23 cellular contexts compared by ENCODE assay signal in genomic region chr3:73046195-73046594, GRCh38. TPM values are rescaled to one million over a fixed set of nuclear protein-coding genes. Genes with fewer than 3 reads are reported as not detected.
A peak's percentile ranks its signal among the peaks of the same experiment; 100 is the strongest.
DNase-seq lines count a peak whose midpoint lies in the region; ATAC-seq, FAIRE-seq and TF ChIP-seq lines count a peak whose summit lies in the region.
"Had no signal": no experiment of that assay in that cellular context is flagged by ENCODE, and none has a peak within 500 bp of the region (broad histone marks: within the 10 kb centered on the region; RNA-seq: fewer than 3 reads in every experiment).

No MANE protein-coding gene starts in this region.

- H3K4me1 ChIP-seq in IMR-90 (ENCODE audit: control insufficient read depth, insufficient read depth, low read length) (no peaks in the 10 kb centered on the region), H1 (replicated peaks in 1 of 4; ENCODE audit: control insufficient read depth in 3 of 4, insufficient read depth in 4 of 4, low read length in 3 of 4) (peaks cover 0 to 7% (median 4%) of the 10 kb centered on the region in 4 experiments; a peak in 3 of 7 replicates), smooth muscle cell (ENCODE audit: low read depth) (peaks cover 9% of the 10 kb centered on the region)
- H3K4me1 ChIP-seq: prostate gland had no signal

- H2BK12ac ChIP-seq in H1 (ENCODE audit: low read depth, low read length) = no peak overlapping the region

- no peak for TF ChIP-seq CTCF in activated CD8-positive, alpha-beta T cell treated with anti-CD3 and anti-CD28 coated beads for 36 hours (IDR thresholded peaks at IDR 0.05)
- no peak for TF ChIP-seq CTCF in IMR-90 (conservative IDR thresholded peaks at IDR 0.05; ENCODE audit: low read depth, low read length)
- no peak for TF ChIP-seq CTCF in H1 (IDR thresholded peaks at IDR 0.05; ENCODE audit: control extremely low read depth in 1 of 3, insufficient read depth in 1 of 3, low read depth in 1 of 3, low read length in 3 of 3)
- no peak for TF ChIP-seq CTCF in smooth muscle cell (IDR thresholded peaks at IDR 0.05; ENCODE audit: borderline replicate concordance, insufficient read depth, poor library complexity, severe bottlenecking)

- H3K9ac ChIP-seq in IMR-90 (ENCODE audit: low read depth, low read length) (no peak overlapping the region), H1 (replicated peaks in 1 of 4; ENCODE audit: extremely low read depth in 1 of 4, low read depth in 3 of 4, low read length in 3 of 4) (no peak overlapping the region), smooth muscle cell (ENCODE audit: low read depth) (no peak overlapping the region)
- H3K9ac ChIP-seq: SK-N-SH had no signal

- FAIRE-seq in H1 (lab: Jason Lieb, UNC) = no peak

- no peak overlapping the region for H3K27ac ChIP-seq in IMR-90 (ENCODE audit: insufficient read depth, low read length)
- H3K27ac ChIP-seq in H1 (ENCODE audit: low read depth, low read length) = no peak overlapping the region
- H3K27ac ChIP-seq in smooth muscle cell (ENCODE audit: low read depth) = peak overlapping the region; percentile 7
- H3K27ac ChIP-seq: prostate gland, RWPE1, thoracic aorta, WERI-Rb-1 had no signal

- in situ Hi-C loops in IMR-90 (cut with MboI; ENCODE audit: low sequenced_read_pairs) = no loop called here

- CTCF ChIA-PET in activated CD8-positive, alpha-beta T cell treated with anti-CD3 and anti-CD28 coated beads for 36 hours (lab: Charles Lee) = interaction anchor here (1.0 to 4.3 kb wide), 2 partner anchors 8 to 10 kb away, joined by 3 to 24 read pairs; no protein-coding TSS in a partner anchor
- CTCF ChIA-PET in activated CD8-positive, alpha-beta T cell treated with anti-CD3 and anti-CD28 coated beads, Interleukin-2, amount 10 ng/mL, durations not matched to agents 7 days and 5 days (lab: Charles Lee) = interaction anchor here (0.9 to 2.5 kb wide), 2 partner anchors 10 to 195 kb away, joined by 4 to 19 read pairs; no protein-coding TSS in a partner anchor
- CTCF ChIA-PET in IMR-90 (lab: Yijun Ruan, JAX) (no interaction called here), H1 (lab: Charles Lee; ENCODE audit: partially characterized antibody) (no interaction called here)

- H3K36me3 ChIP-seq in IMR-90 (ENCODE audit: control insufficient read depth, insufficient read depth, low read length) = peaks cover 5% of the 10 kb centered on the region
- peaks cover 0 to 7% (median 0%) of the 10 kb centered on the region in 4 experiments; a peak in 1 of 8 replicates for H3K36me3 ChIP-seq in H1 (ENCODE audit: control insufficient read depth in 2 of 4, insufficient read depth in 4 of 4, low read length in 3 of 4)
- no peaks in the 10 kb centered on the region for H3K36me3 ChIP-seq in smooth muscle cell (ENCODE audit: low read depth)
- H3K36me3 ChIP-seq: prostate gland, thoracic aorta had no signal

- H3K79me2 ChIP-seq in H1 (ENCODE audit: control insufficient read depth in 1 of 2, insufficient read depth in 2 of 2, low read length in 2 of 2) (peaks cover 17 to 99% of the 10 kb centered on the region in 2 experiments), smooth muscle cell (ENCODE audit: low read depth) (no peaks in the 10 kb centered on the region)

- H3K9me1 ChIP-seq in IMR-90 (ENCODE audit: insufficient read depth, low read length) = peaks cover 5% of the 10 kb centered on the region

- DNase-seq in activated CD8-positive, alpha-beta T cell treated with anti-CD3 and anti-CD28 coated beads for 36 hours = no peak
- no peak for DNase-seq in activated CD8-positive, alpha-beta T cell treated with anti-CD3 and anti-CD28 coated beads, Interleukin-2, amount 10 ng/mL, durations not matched to agents 7 days and 5 days
- DNase-seq in IMR-90 = no peak
- no peak for DNase-seq in H1 (ENCODE audit: low read depth in 1 of 2, low spot score in 2 of 2)
- no peak for DNase-seq in smooth muscle cell (lab: John Stamatoyannopoulos, UW; ENCODE audit: unreplicated experiment)
- DNase-seq in stimulated activated CD4-positive, alpha-beta T cell treated with anti-CD3 and anti-CD28 coated beads, Interleukin-2, amount 100 ng/mL, for 48 hours = no peak
- DNase-seq in immature natural killer cell = no peak
- no peak for DNase-seq in HUDEP-2 (lab: John Stamatoyannopoulos, UW; ENCODE audit: unreplicated experiment in 76 of 76)
- DNase-seq: activated naive CD4-positive, alpha-beta T cell; activated T-cell treated with anti-CD3 and anti-CD28 coated beads, Interleukin-2, amount 50 U/mL, for 1 hour; AML-193; amygdala; DND-41; GOT3; left colon; midbrain; NCI-H510A treated with DMSO at 0.1 percent for 48 hours; SK-N-SH; WERI-Rb-1 had no signal

- H2AFZ ChIP-seq in IMR-90 (replicated peaks; ENCODE audit: low read length, poor library complexity) (no peak overlapping the region), H1 (ENCODE audit: low read length) (no peak overlapping the region), smooth muscle cell (ENCODE audit: low read depth) (no peak overlapping the region)

- H3K79me1 ChIP-seq in IMR-90 (ENCODE audit: low read depth in 1 of 2, low read length in 2 of 2) = peaks cover 9 to 51% of the 10 kb centered on the region in 2 experiments
- 0 out of 2 replicates have a peak, but pooled peaks cover 2% of the 10 kb centered on the region for H3K79me1 ChIP-seq in H1 (ENCODE audit: low read depth, low read length)

- dilution Hi-C loops in IMR-90 (cut with HindIII; ENCODE audit: low sequenced_read_pairs, unreplicated experiment) = no loop called here

- TF ChIP-seq RAD21 in IMR-90 (IDR thresholded peaks at IDR 0.05; ENCODE audit: low read length) (no peak), H1 (IDR thresholded peaks at IDR 0.05 in 1 of 2, conservative IDR thresholded peaks at IDR 0.05 in 1 of 2; ENCODE audit: low read depth in 2 of 2, low read length in 2 of 2) (no peak)

- H4K8ac ChIP-seq in IMR-90 (ENCODE audit: low read depth in 2 of 2, low read length in 2 of 2) = no peak overlapping the region
- no peak overlapping the region for H4K8ac ChIP-seq in H1 (ENCODE audit: extremely low read depth, insufficient read depth, low read length)

- no CpG with 5 or more reads among the region's 2 CpGs for WGBS in IMR-90 (ENCODE audit: extremely low coverage in 2 of 2, insufficient read length in 1 of 2), 2 experiments
- 53% methylated on average over 2 of the region's 2 CpGs; no CpG with 5 or more reads in 1 of the 2 experiments for WGBS in H1 (ENCODE audit: extremely low coverage in 1 of 2, insufficient coverage in 1 of 2, insufficient read length in 1 of 2, insufficient replicate concordance in 2 of 2, low coverage in 1 of 2, low lambda C conversion rate in 2 of 2, missing lambda C conversion rate in 1 of 2), 2 experiments
- 39% methylated on average over 2 of the region's 2 CpGs for WGBS in smooth muscle cell (ENCODE audit: low lambda C conversion rate)

- H3K4me3 Mint-ChIP-seq in activated CD8-positive, alpha-beta T cell treated with anti-CD3 and anti-CD28 coated beads for 36 hours = no peak overlapping the region
- H3K4me3 Mint-ChIP-seq in activated CD8-positive, alpha-beta T cell treated with anti-CD3 and anti-CD28 coated beads, Interleukin-2, amount 10 ng/mL, durations not matched to agents 7 days and 5 days = no peak overlapping the region
- no peak overlapping the region for H3K4me3 Mint-ChIP-seq in immature natural killer cell
- H3K4me3 Mint-ChIP-seq: stimulated activated effector memory CD8-positive, alpha-beta T cell treated with anti-CD3 and anti-CD28 coated beads, Interleukin-12 subunit alpha, Interleukin-12 subunit beta, amount 100 ng/mL, for 72 hours had no signal

- H3K18ac ChIP-seq in IMR-90 (ENCODE audit: low read depth, low read length) (no peak overlapping the region), H1 (ENCODE audit: extremely low read depth, low read length) (no peak overlapping the region)

- no TSS peak for BruUV-seq in IMR-90 (replicated peaks; lab: Mats Ljungman, UMichigan)

- POLR2A ChIA-PET in activated CD8-positive, alpha-beta T cell treated with anti-CD3 and anti-CD28 coated beads for 36 hours (lab: Charles Lee) = interaction anchor here (0.7 to 0.9 kb wide), 2 partner anchors 24 to 66 kb away, joined by 3 read pairs; no protein-coding TSS in a partner anchor
- POLR2A ChIA-PET in activated CD8-positive, alpha-beta T cell treated with anti-CD3 and anti-CD28 coated beads, Interleukin-2, amount 10 ng/mL, durations not matched to agents 7 days and 5 days (lab: Charles Lee) = no interaction called here
- POLR2A ChIA-PET in IMR-90 (lab: Charles Lee; ENCODE audit: unreplicated experiment) (no interaction called here), H1 (lab: Charles Lee; ENCODE audit: partially characterized antibody) (interaction anchor here (0.5 to 1.2 kb wide), 5 partner anchors 7 to 49 kb away, joined by 3 to 4 read pairs (median 3); no protein-coding TSS in a partner anchor)

- H3K27me3 ChIP-seq in IMR-90 (ENCODE audit: control insufficient read depth, insufficient read depth, low read length) (no peaks in the 10 kb centered on the region), H1 (replicated peaks in 1 of 4; ENCODE audit: control insufficient read depth in 3 of 4, extremely low read depth in 1 of 4, insufficient read depth in 3 of 4, low read length in 3 of 4) (no peaks in the 10 kb centered on the region), smooth muscle cell (ENCODE audit: low read depth) (no peaks in the 10 kb centered on the region)

- no peak for TF ChIP-seq POLR2A in IMR-90 (IDR thresholded peaks at IDR 0.05; ENCODE audit: low read depth, low read length)
- no peak for TF ChIP-seq POLR2A in H1 (IDR thresholded peaks at IDR 0.05; ENCODE audit: control extremely low read depth in 1 of 2, low read depth in 2 of 2, low read length in 2 of 2)

- H3K4me3 ChIP-seq in IMR-90 (ENCODE audit: insufficient read depth, low read depth, low read length) = no peak overlapping the region
- H3K4me3 ChIP-seq in H1 (ENCODE audit: extremely low read depth in 1 of 4, insufficient read depth in 2 of 4, low read depth in 3 of 4, low read length in 4 of 4) = no peak overlapping the region
- no peak overlapping the region for H3K4me3 ChIP-seq in smooth muscle cell
- H3K4me3 ChIP-seq: prostate gland, thoracic aorta had no signal

- H3F3A ChIP-seq in smooth muscle cell (ENCODE audit: low read depth) = peaks cover 7% of the 10 kb centered on the region

- H2AK5ac ChIP-seq in IMR-90 (ENCODE audit: low read depth, low read length) (no peak overlapping the region), H1 (ENCODE audit: low read depth, low read length) (no peak overlapping the region)

- H3K23ac ChIP-seq in IMR-90 (ENCODE audit: low read depth, low read length) (peak overlapping the region; percentile 53; the same call in 1 of the 2 replicates), H1 (ENCODE audit: insufficient read length) (no peak overlapping the region)

- H2BK15ac ChIP-seq in IMR-90 (ENCODE audit: low read depth, low read length) = no peak overlapping the region
- no peak overlapping the region for H2BK15ac ChIP-seq in H1 (ENCODE audit: low read length)

- H3K9me3 Mint-ChIP-seq in activated CD8-positive, alpha-beta T cell treated with anti-CD3 and anti-CD28 coated beads for 36 hours = no peaks in the 10 kb centered on the region
- no peaks in the 10 kb centered on the region for H3K9me3 Mint-ChIP-seq in activated CD8-positive, alpha-beta T cell treated with anti-CD3 and anti-CD28 coated beads, Interleukin-2, amount 10 ng/mL, durations not matched to agents 7 days and 5 days (ENCODE audit: insufficient read depth)
- H3K9me3 Mint-ChIP-seq in immature natural killer cell = no peaks in the 10 kb centered on the region
- H3K9me3 Mint-ChIP-seq: stimulated activated effector memory CD8-positive, alpha-beta T cell treated with anti-CD3 and anti-CD28 coated beads, Interleukin-12 subunit alpha, Interleukin-12 subunit beta, amount 100 ng/mL, for 72 hours had no signal

- no peaks in the 10 kb centered on the region for H3K27me3 Mint-ChIP-seq in activated CD8-positive, alpha-beta T cell treated with anti-CD3 and anti-CD28 coated beads for 36 hours
- H3K27me3 Mint-ChIP-seq in activated CD8-positive, alpha-beta T cell treated with anti-CD3 and anti-CD28 coated beads, Interleukin-2, amount 10 ng/mL, durations not matched to agents 7 days and 5 days (ENCODE audit: low read depth) = no peaks in the 10 kb centered on the region
- no peaks in the 10 kb centered on the region for H3K27me3 Mint-ChIP-seq in immature natural killer cell (ENCODE audit: low read depth in 3 of 3)

- H3K9me3 ChIP-seq in IMR-90 (ENCODE audit: control insufficient read depth, insufficient read depth, low read length) (no peaks in the 10 kb centered on the region), H1 (ENCODE audit: insufficient read depth in 2 of 2, low read depth in 1 of 2, low read length in 1 of 2) (no peaks in the 10 kb centered on the region), smooth muscle cell (replicated peaks; ENCODE audit: low read depth) (no peaks in the 10 kb centered on the region)
- H3K9me3 ChIP-seq: prostate gland, SK-N-SH, thoracic aorta had no signal

- intact Hi-C loops in activated CD8-positive, alpha-beta T cell treated with anti-CD3 and anti-CD28 coated beads for 36 hours (cut with micrococcal nuclease) = no loop called here
- intact Hi-C loops in IMR-90 (cut with micrococcal nuclease) = no loop called here

- H2BK20ac ChIP-seq in IMR-90 (ENCODE audit: low read depth, low read length) (no peak overlapping the region), H1 (ENCODE audit: low read length) (no peak overlapping the region)

- no peak overlapping the region for H2AK9ac ChIP-seq in IMR-90 (replicated peaks; ENCODE audit: low read depth, low read length, poor library complexity)

- H2BK5ac ChIP-seq in IMR-90 (ENCODE audit: low read depth, low read length, poor library complexity, severe bottlenecking) (no peak overlapping the region), H1 (ENCODE audit: low read depth, low read length) (no peak overlapping the region)

- no peaks in the 10 kb centered on the region for H3K23me2 ChIP-seq in H1 (ENCODE audit: low read depth, low read length)

- H4K5ac ChIP-seq in IMR-90 (ENCODE audit: low read depth, low read length) (no peak overlapping the region), H1 (ENCODE audit: insufficient read length, low read depth, low read length) (no peak overlapping the region)

- H4K20me1 ChIP-seq in IMR-90 (ENCODE audit: insufficient read depth, low read length) (peaks cover 76% of the 10 kb centered on the region), H1 (replicated peaks in 1 of 2; ENCODE audit: control insufficient read depth in 1 of 2, insufficient read depth in 2 of 2, low read length in 2 of 2) (peaks cover 13 to 32% of the 10 kb centered on the region in 2 experiments), smooth muscle cell (ENCODE audit: low read depth) (peaks cover 83% of the 10 kb centered on the region)

- peaks cover 10% of the 10 kb centered on the region for H3K36me3 Mint-ChIP-seq in activated CD8-positive, alpha-beta T cell treated with anti-CD3 and anti-CD28 coated beads for 36 hours (ENCODE audit: low read depth)
- H3K36me3 Mint-ChIP-seq in activated CD8-positive, alpha-beta T cell treated with anti-CD3 and anti-CD28 coated beads, Interleukin-2, amount 10 ng/mL, durations not matched to agents 7 days and 5 days (ENCODE audit: low read depth) = peaks cover 12% of the 10 kb centered on the region
- no peaks in the 10 kb centered on the region for H3K36me3 Mint-ChIP-seq in immature natural killer cell

- no peak overlapping the region for H2BK120ac ChIP-seq in IMR-90 (ENCODE audit: low read depth, low read length)
- H2BK120ac ChIP-seq in H1 (replicated peaks; ENCODE audit: low read depth, low read length) = no peak overlapping the region

- H3K4me1 Mint-ChIP-seq in activated CD8-positive, alpha-beta T cell treated with anti-CD3 and anti-CD28 coated beads for 36 hours (ENCODE audit: low read depth) = peaks cover 48% of the 10 kb centered on the region
- peaks cover 18% of the 10 kb centered on the region for H3K4me1 Mint-ChIP-seq in activated CD8-positive, alpha-beta T cell treated with anti-CD3 and anti-CD28 coated beads, Interleukin-2, amount 10 ng/mL, durations not matched to agents 7 days and 5 days (ENCODE audit: low read depth)
- peaks cover 51 to 70% of the 10 kb centered on the region in 2 donors for H3K4me1 Mint-ChIP-seq in immature natural killer cell

- no peak overlapping the region for H3K4me2 ChIP-seq in IMR-90 (ENCODE audit: low read depth, low read length)
- peak overlapping the region in 1 of 2 experiments; percentile 28; a peak in 1 of 4 replicates for H3K4me2 ChIP-seq in H1 (ENCODE audit: insufficient read depth in 1 of 2, low read depth in 2 of 2, low read length in 2 of 2)
- no peak overlapping the region for H3K4me2 ChIP-seq in smooth muscle cell
- H3K4me2 ChIP-seq: SK-N-SH had no signal

- ATAC-seq in activated CD8-positive, alpha-beta T cell treated with anti-CD3 and anti-CD28 coated beads for 36 hours = no peak
- no peak for ATAC-seq in activated CD8-positive, alpha-beta T cell treated with anti-CD3 and anti-CD28 coated beads, Interleukin-2, amount 10 ng/mL, durations not matched to agents 7 days and 5 days
- ATAC-seq in IMR-90 (ENCODE audit: low read depth) = no peak
- ATAC-seq: stimulated activated effector memory CD8-positive, alpha-beta T cell treated with anti-CD3 and anti-CD28 coated beads, Interleukin-12 subunit alpha, Interleukin-12 subunit beta, amount 100 ng/mL, for 72 hours had no signal

- H4K91ac ChIP-seq in IMR-90 (ENCODE audit: insufficient read depth, low read depth, low read length) (no peak overlapping the region), H1 (replicated peaks; ENCODE audit: insufficient read length, low read length) (no peak overlapping the region)

- H3K27ac Mint-ChIP-seq in activated CD8-positive, alpha-beta T cell treated with anti-CD3 and anti-CD28 coated beads for 36 hours = peak overlapping the region; percentile 37
- H3K27ac Mint-ChIP-seq in activated CD8-positive, alpha-beta T cell treated with anti-CD3 and anti-CD28 coated beads, Interleukin-2, amount 10 ng/mL, durations not matched to agents 7 days and 5 days = no peak overlapping the region
- H3K27ac Mint-ChIP-seq in immature natural killer cell = no peak overlapping the region
- H3K27ac Mint-ChIP-seq: stimulated activated effector memory CD8-positive, alpha-beta T cell treated with anti-CD3 and anti-CD28 coated beads, Interleukin-12 subunit alpha, Interleukin-12 subunit beta, amount 100 ng/mL, for 72 hours had no signal

- TF ChIP-seq EP300 in H1 (IDR thresholded peaks at IDR 0.05; ENCODE audit: borderline replicate concordance in 1 of 2, low read depth in 2 of 2, low read length in 2 of 2) = no peak

- no peak overlapping the region for H3K4ac ChIP-seq in IMR-90 (ENCODE audit: low read depth, low read length)
- no peak overlapping the region for H3K4ac ChIP-seq in H1 (replicated peaks; ENCODE audit: insufficient read length, low read depth, low read length)

- H3K56ac ChIP-seq in IMR-90 (ENCODE audit: extremely low read depth, insufficient read depth, low read length) (no peak overlapping the region), H1 (replicated peaks; ENCODE audit: insufficient read length, low read depth, low read length) (no peak overlapping the region)

- H3K14ac ChIP-seq in IMR-90 (replicated peaks; ENCODE audit: low read depth, low read length) (no peak overlapping the region), H1 (ENCODE audit: insufficient read length) (no peak overlapping the region)

RNA-seq across cellular contexts. Expression of gene EBLN2, which starts 15.3 kb away (rescaled TPM):
- total RNA-seq in activated CD8-positive, alpha-beta T cell treated with anti-CD3 and anti-CD28 coated beads for 36 hours = 1 to 10 TPM; 4.9 to 5.0 TPM
- 1 to 10 TPM; 5.3 to 5.9 TPM for total RNA-seq in activated CD8-positive, alpha-beta T cell treated with anti-CD3 and anti-CD28 coated beads, Interleukin-2, amount 10 ng/mL, durations not matched to agents 7 days and 5 days
- total RNA-seq in IMR-90 (2012; rRNA removed) = 6.4 and 7.7 TPM in 2 replicates
- polyA plus RNA-seq in IMR-90 (2012; rRNA removed) = 2.5 and 2.8 TPM in 2 replicates
- 0.03 and 0.08 TPM in 2 replicates for polyA plus RNA-seq in IMR-90 (2012; cell fraction: cytosol; rRNA removed)
- polyA plus RNA-seq in IMR-90 (2012; cell fraction: nucleus; rRNA removed; ENCODE audit: low replicate concordance) = 2.4 and 22.4 TPM in 2 replicates
- total RNA-seq in H1 (2021; fragmentation: NEBNext Ultra II Directional; extraction: Animal tissue kit (Norgen Biotek cat#: 25700)) = 3.8 and 3.9 TPM in 2 replicates
- polyA plus RNA-seq in H1 (2011; rRNA removed) = 1.6 and 1.9 TPM in 2 replicates
- 2.9 TPM for polyA plus RNA-seq in H1 (2011; cell fraction: cytosol; rRNA removed)
- 4.4 TPM for polyA plus RNA-seq in H1 (2011; cell fraction: nucleus; rRNA removed)
- 2.7 to 5.3 TPM (median 3.4 TPM) in 4 replicates for polyA plus RNA-seq in H1 (2012, experiment 1 of 2)
- 0.58 TPM for polyA plus RNA-seq in H1 (2012, experiment 2 of 2)
- 2.6 TPM for polyA plus RNA-seq in H1 (2013, experiment 1 of 2)
- 2.3 TPM for polyA plus RNA-seq in H1 (2013, experiment 2 of 2)
- 14.4 and 16.5 TPM in 2 replicates for polyA minus RNA-seq in H1 (2011; rRNA and poly(A)+ RNA removed)
- polyA minus RNA-seq in H1 (2011; cell fraction: cytosol; rRNA and poly(A)+ RNA removed) = 7.3 TPM
- 27.0 TPM for polyA minus RNA-seq in H1 (2011; cell fraction: nucleus; rRNA and poly(A)+ RNA removed)
- total RNA-seq in smooth muscle cell = 5.5 TPM in 2 replicates
- polyA plus RNA-seq in smooth muscle cell = 2.9 and 4.5 TPM in 2 replicates
- 1 to 10 TPM in 1 of 3 donors, under 1 TPM in 2; 0.16 to 2.1 (median 0.18) TPM for polyA plus RNA-seq in immature natural killer cell

RNA-seq across cellular contexts. Expression of gene PPP4R2, which starts 49.6 kb away (rescaled TPM):
- 10 to 100 TPM; 85.5 to 88.6 TPM for total RNA-seq in activated CD8-positive, alpha-beta T cell treated with anti-CD3 and anti-CD28 coated beads for 36 hours
- 10 to 100 TPM; 80.0 to 80.9 TPM for total RNA-seq in activated CD8-positive, alpha-beta T cell treated with anti-CD3 and anti-CD28 coated beads, Interleukin-2, amount 10 ng/mL, durations not matched to agents 7 days and 5 days
- total RNA-seq in IMR-90 (2012; rRNA removed) (31.4 and 60.0 TPM in 2 replicates), smooth muscle cell (52.2 and 84.1 TPM in 2 replicates)
- polyA plus RNA-seq in IMR-90 (2012; rRNA removed) (11.9 and 13.5 TPM in 2 replicates), H1 (2011; rRNA removed) (4.5 and 11.5 TPM in 2 replicates), smooth muscle cell (34.6 and 44.0 TPM in 2 replicates), immature natural killer cell (10 to 100 TPM; 27.6 to 47.3 (median 44.9) TPM)
- 0.88 and 1.7 TPM in 2 replicates for polyA plus RNA-seq in IMR-90 (2012; cell fraction: cytosol; rRNA removed)
- 0.77 and 14.4 TPM in 2 replicates for polyA plus RNA-seq in IMR-90 (2012; cell fraction: nucleus; rRNA removed; ENCODE audit: low replicate concordance)
- 89.9 and 91.9 TPM in 2 replicates for total RNA-seq in H1 (2021; fragmentation: NEBNext Ultra II Directional; extraction: Animal tissue kit (Norgen Biotek cat#: 25700))
- polyA plus RNA-seq in H1 (2011; cell fraction: cytosol; rRNA removed) = 14.8 TPM
- 4.4 TPM for polyA plus RNA-seq in H1 (2011; cell fraction: nucleus; rRNA removed)
- 37.3 to 80.4 TPM (median 43.7 TPM) in 4 replicates for polyA plus RNA-seq in H1 (2012, experiment 1 of 2)
- 2.4 TPM for polyA plus RNA-seq in H1 (2012, experiment 2 of 2)
- 29.1 TPM for polyA plus RNA-seq in H1 (2013, experiment 1 of 2)
- polyA plus RNA-seq in H1 (2013, experiment 2 of 2) = 26.7 TPM
- 12.9 and 13.9 TPM in 2 replicates for polyA minus RNA-seq in H1 (2011; rRNA and poly(A)+ RNA removed)
- polyA minus RNA-seq in H1 (2011; cell fraction: cytosol; rRNA and poly(A)+ RNA removed) = 22.4 TPM
- 30.7 TPM for polyA minus RNA-seq in H1 (2011; cell fraction: nucleus; rRNA and poly(A)+ RNA removed)

Comparison
In these comparisons a context has a peak if more than half of its experiments do, and no peak if none do; other contexts are left out.
1. POLR2A ChIA-PET loops: an anchor here in activated CD8-positive, alpha-beta T cell treated with anti-CD3 and anti-CD28 coated beads for 36 hours (0.7 to 0.9 kb wide) and H1 (0.5 to 1.2 kb wide); none called in activated CD8-positive, alpha-beta T cell treated with anti-CD3 and anti-CD28 coated beads, Interleukin-2, amount 10 ng/mL, durations not matched to agents 7 days and 5 days and IMR-90.
2. CTCF ChIA-PET loops: an anchor here in activated CD8-positive, alpha-beta T cell treated with anti-CD3 and anti-CD28 coated beads for 36 hours (1.0 to 4.3 kb wide) and activated CD8-positive, alpha-beta T cell treated with anti-CD3 and anti-CD28 coated beads, Interleukin-2, amount 10 ng/mL, durations not matched to agents 7 days and 5 days (0.9 to 2.5 kb wide); none called in IMR-90 and H1.